In genomic region chr9:114412057-114412683, GRCh38 we compare ENCODE assay signal across 1 cellular context.
TF ChIP-seq lines count a peak whose summit lies in the region.

No MANE protein-coding gene starts in this region.

TF ChIP-seq in HepG2, 621 proteins besides CTCF, POLR2A, EP300 and RAD21 (continued from another document):
- TF ChIP-seq REPIN1 (CRISPR knock-in tag; IDR thresholded peaks at IDR 0.05; ENCODE audit: borderline replicate concordance, low read depth) = no peak
- TF ChIP-seq ZNF75D (CRISPR knock-in tag; IDR thresholded peaks at IDR 0.05; ENCODE audit: borderline replicate concordance) = no peak
- TF ChIP-seq HNF4A (CRISPR knock-in tag; IDR thresholded peaks at IDR 0.05) = peak; percentile 31; the same call in 1 of the 2 replicates
- TF ChIP-seq ZMYM3 (CRISPR knock-in tag; IDR thresholded peaks at IDR 0.05) = peak; percentile 40; the same call in 1 of the 2 replicates
- TF ChIP-seq TOPORS (CRISPR knock-in tag; IDR thresholded peaks at IDR 0.05) = no peak
- TF ChIP-seq SNAI1 (CRISPR knock-in tag; IDR thresholded peaks at IDR 0.05; ENCODE audit: borderline replicate concordance) = no peak
